ENCODE assay signal across 8 cellular contexts in the genomic region with DNA sequence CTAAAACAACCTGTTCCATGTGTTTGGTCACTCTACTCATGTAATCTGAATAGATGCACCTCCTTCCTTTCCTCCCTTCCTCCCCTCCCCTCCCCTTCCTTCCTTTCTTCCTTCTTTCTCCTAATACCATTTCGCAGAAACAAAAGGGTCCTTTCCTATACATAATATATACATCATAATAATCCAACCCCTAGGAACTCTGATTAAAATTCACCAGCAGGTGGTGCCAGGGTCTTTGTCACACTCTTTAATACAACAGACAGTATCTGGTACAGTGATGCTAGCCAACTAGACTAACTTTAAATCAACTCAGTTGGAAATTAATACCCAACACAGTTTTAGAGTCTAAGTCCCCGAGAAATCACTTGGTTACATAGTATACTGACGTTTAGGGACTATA. TPM values are rescaled to one million over a fixed set of nuclear protein-coding genes. Genes with fewer than 3 reads are reported as not detected.
DNase-seq lines count a peak whose midpoint lies in the region; ATAC-seq, FAIRE-seq and TF ChIP-seq lines count a peak whose summit lies in the region.

No MANE protein-coding gene starts in this region.

- no peak overlapping the region for H3K9ac ChIP-seq in SK-N-MC (ENCODE audit: insufficient read length)
- no peak overlapping the region for H3K9ac ChIP-seq in K562 (ENCODE audit: insufficient read depth in 1 of 2, low read depth in 2 of 2, low read length in 2 of 2)
- no peak overlapping the region for H3K9ac ChIP-seq in kidney (ENCODE audit: low read length in 2 of 2)

- TF ChIP-seq CTCF in K562 (IDR thresholded peaks at IDR 0.05 in 2 of 3, conservative IDR thresholded peaks at IDR 0.05 in 1 of 3; ENCODE audit: insufficient read depth in 2 of 3, low read depth in 1 of 3, low read length in 3 of 3) (peak; percentile 4 to 59 (median 37); a peak in 4 of 6 replicates), kidney (IDR thresholded peaks at IDR 0.05; ENCODE audit: borderline replicate concordance, extremely low read depth, insufficient read depth) (peak; percentile 18)

- peak; percentile 79 for ATAC-seq in K562

- CTCF ChIA-PET in K562 (lab: Yijun Ruan, JAX; ENCODE audit: low intra/inter-chr PET ratio) = interaction anchor here (0.6 to 2.2 kb wide), 2 partner anchors 219 to 636 kb away, joined by 5 to 8 read pairs; no protein-coding TSS in a partner anchor

- no peak overlapping the region for H2AFZ ChIP-seq in K562 (ENCODE audit: low read depth, low read length)

- FAIRE-seq in K562 (lab: Jason Lieb, UNC) (no peak), kidney (lab: Jason Lieb, UNC) (no peak)

- H3K27ac ChIP-seq in SK-N-MC (no peak overlapping the region), K562 (ENCODE audit: extremely low read depth, low read depth, low read length) (no peak overlapping the region), kidney (ENCODE audit: low read depth in 2 of 2, low read length in 2 of 2) (no peak overlapping the region)

- H3K4me1 ChIP-seq in K562 (replicated peaks in 1 of 2; ENCODE audit: control insufficient read depth in 2 of 2, insufficient read depth in 2 of 2, low read length in 2 of 2) (no peaks in the 10 kb centered on the region), kidney (ENCODE audit: control insufficient read depth in 1 of 2, insufficient read depth in 1 of 2, low read depth in 1 of 2, low read length in 2 of 2) (no peaks in the 10 kb centered on the region)

- BruUV-seq in K562 (replicated peaks; lab: Mats Ljungman, UMichigan) = no TSS peak

- no peak for TF ChIP-seq EP300 in K562 (IDR thresholded peaks at IDR 0.05; ENCODE audit: low read length)

- H3K36me3 ChIP-seq in SK-N-MC (ENCODE audit: insufficient read depth, low read length) (peaks cover 35% of the 10 kb centered on the region), K562 (ENCODE audit: control insufficient read depth, insufficient read depth, low read length) (peaks cover 77% of the 10 kb centered on the region; the same call in 2 of the 3 replicates), kidney (ENCODE audit: control insufficient read depth in 1 of 2, insufficient read depth in 2 of 2, low read length in 2 of 2) (peaks cover 15 to 37% of the 10 kb centered on the region in 2 donors)

- TF ChIP-seq RAD21 in K562 (CRISPR knock-in tag; conservative IDR thresholded peaks at IDR 0.05 in 1 of 2, IDR thresholded peaks at IDR 0.05 in 1 of 2) = peak; percentile 61 to 63

- no peaks in the 10 kb centered on the region for H3K9me3 ChIP-seq in SK-N-MC (ENCODE audit: low read depth, low read length)
- no peaks in the 10 kb centered on the region for H3K9me3 ChIP-seq in K562 (replicated peaks; ENCODE audit: control insufficient read depth, insufficient read depth, low read depth, low read length)
- H3K9me3 ChIP-seq in kidney (ENCODE audit: control insufficient read depth in 1 of 2, low read length in 2 of 2) = no peaks in the 10 kb centered on the region

- H3K4me2 ChIP-seq in K562 (ENCODE audit: insufficient read depth, low read length) = no peak overlapping the region

- no peak for TF ChIP-seq POLR2A in K562 (conservative IDR thresholded peaks at IDR 0.05)

- WGBS in K562 (ENCODE audit: insufficient coverage, low coverage, missing lambda C conversion rate) = 67% methylated on average over 3 of the region's 3 CpGs

- no peaks in the 10 kb centered on the region for H3K79me2 ChIP-seq in K562 (ENCODE audit: control insufficient read depth, insufficient read depth, low read length)

- peak; percentile 71 for DNase-seq in activated effector memory CD4-positive, alpha-beta T cell treated with anti-CD3 and anti-CD28 coated beads, Interleukin-2, amount 50 U/mL, for 16 hours
- DNase-seq in activated effector memory CD4-positive, alpha-beta T cell treated with Interleukin-2 at 50 U/mL for 16 hours = no peak
- peak; percentile 37 for DNase-seq in LoVo (ENCODE audit: low spot score)
- peak; percentile 28 for DNase-seq in SK-N-MC (ENCODE audit: low read depth, low spot score)
- DNase-seq in K562 (ENCODE audit: extremely low read depth in 1 of 4, low spot score in 3 of 4) = peak; percentile 8 to 48 (median 16)
- DNase-seq in kidney = no peak
- DNase-seq in stimulated activated CD8-positive, alpha-beta memory T cell treated with anti-CD3 and anti-CD28 coated beads, Interleukin-12 subunit alpha, Interleukin-12 subunit beta, amount 100 ng/mL, for 1 hour (ENCODE audit: low read depth) = peak; percentile 27
- no peak for DNase-seq in posterior vena cava (ENCODE audit: low spot score)

- no peak overlapping the region for H3K4me3 ChIP-seq in SK-N-MC
- H3K4me3 ChIP-seq in K562 = no peak overlapping the region
- no peak overlapping the region for H3K4me3 ChIP-seq in kidney (ENCODE audit: low read length in 2 of 2)

- no peaks in the 10 kb centered on the region for H4K20me1 ChIP-seq in K562 (replicated peaks; ENCODE audit: control insufficient read depth, insufficient read depth, low read length)

- in situ Hi-C loops in K562 (cut with MboI) = loop anchor here (25.0 kb wide), 1 partner anchor 218 kb away; no protein-coding TSS in a partner anchor

- POLR2A ChIA-PET in K562 (lab: Yijun Ruan, JAX) = interaction anchor here (0.6 to 2.4 kb wide), 5 partner anchors 9 to 293 kb away, joined by 3 to 9 read pairs (median 3); no protein-coding TSS in a partner anchor

- no peaks in the 10 kb centered on the region for H3K9me1 ChIP-seq in K562 (ENCODE audit: control insufficient read depth, insufficient read depth, low read length)

- no peaks in the 10 kb centered on the region for H3K27me3 ChIP-seq in K562 (ENCODE audit: control insufficient read depth in 2 of 2, insufficient read depth in 2 of 2, low read length in 2 of 2)

- intact Hi-C loops in K562 (cut with micrococcal nuclease) (loop anchor here (1.0 kb wide), 1 partner anchor 219 kb away; no protein-coding TSS in a partner anchor), kidney (cut with DNase I) (no loop called here), posterior vena cava (cut with DNase I) (loop anchor here in 1 of 2 donors (10.0 kb wide), 1 partner anchor 216 kb away; no protein-coding TSS in a partner anchor)

TF ChIP-seq in K562, 482 proteins besides CTCF, POLR2A, EP300 and RAD21 (continues in another document):
- TF ChIP-seq RUNX1 (IDR thresholded peaks at IDR 0.05; ENCODE audit: low read depth) (no peak), ZFP36 (IDR thresholded peaks at IDR 0.05; ENCODE audit: low read depth, low read length, partially characterized antibody) (no peak), SMC3 (conservative IDR thresholded peaks at IDR 0.05; ENCODE audit: insufficient read depth, low read depth, low read length) (no peak), ZBTB17 (CRISPR knock-in tag; IDR thresholded peaks at IDR 0.05) (no peak), SMARCE1 (IDR thresholded peaks at IDR 0.05) (no peak), ZFPM2 (CRISPR knock-in tag; IDR thresholded peaks at IDR 0.05) (no peak), NCOA2 (IDR thresholded peaks at IDR 0.05; ENCODE audit: partially characterized antibody in 2 of 2) (no peak)
- TF ChIP-seq, protein P1, sequence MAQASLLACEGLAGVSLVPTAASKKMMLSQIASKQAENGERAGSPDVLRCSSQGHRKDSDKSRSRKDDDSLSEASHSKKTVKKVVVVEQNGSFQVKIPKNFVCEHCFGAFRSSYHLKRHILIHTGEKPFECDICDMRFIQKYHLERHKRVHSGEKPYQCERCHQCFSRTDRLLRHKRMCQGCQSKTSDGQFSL (CRISPR knock-in tag; IDR thresholded peaks at IDR 0.05) = no peak
- TF ChIP-seq, protein P1 (tag; IDR thresholded peaks at IDR 0.05) = no peak
- TF ChIP-seq, protein P2, sequence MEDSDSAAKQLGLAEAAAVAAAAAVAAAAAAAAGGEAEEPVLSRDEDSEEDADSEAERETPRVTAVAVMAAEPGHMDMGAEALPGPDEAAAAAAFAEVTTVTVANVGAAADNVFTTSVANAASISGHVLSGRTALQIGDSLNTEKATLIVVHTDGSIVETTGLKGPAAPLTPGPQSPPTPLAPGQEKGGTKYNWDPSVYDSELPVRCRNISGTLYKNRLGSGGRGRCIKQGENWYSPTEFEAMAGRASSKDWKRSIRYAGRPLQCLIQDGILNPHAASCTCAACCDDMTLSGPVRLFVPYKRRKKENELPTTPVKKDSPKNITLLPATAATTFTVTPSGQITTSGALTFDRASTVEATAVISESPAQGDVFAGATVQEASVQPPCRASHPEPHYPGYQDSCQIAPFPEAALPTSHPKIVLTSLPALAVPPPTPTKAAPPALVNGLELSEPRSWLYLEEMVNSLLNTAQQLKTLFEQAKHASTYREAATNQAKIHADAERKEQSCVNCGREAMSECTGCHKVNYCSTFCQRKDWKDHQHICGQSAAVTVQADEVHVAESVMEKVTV (CRISPR knock-in tag; IDR thresholded peaks at IDR 0.05) = peak; percentile 48; the same call in 1 of the 2 replicates

RNA-seq across cellular contexts. Expression of a gene that starts 41.8 kb away (rescaled TPM):
- 34.0 and 115 TPM in 2 replicates for total RNA-seq in K562 (2011; cell fraction: chromatin; rRNA removed; ENCODE audit: low replicate concordance)
- total RNA-seq in K562 (2011; cell fraction: nucleolus; rRNA removed) = 12.7 and 17.1 TPM in 2 replicates
- total RNA-seq in K562 (2011; cell fraction: nucleoplasm; rRNA removed) = 35.8 and 53.4 TPM in 2 replicates
- total RNA-seq in K562 (2014; rRNA removed) (5.8 and 8.5 TPM in 2 replicates), K562 (2014; rRNA removed; fragmentation: Illumina TruSeq; extraction: Trizol) (14.7 and 16.0 TPM in 2 replicates), K562 (2015; rRNA removed; fragmentation: Illumina TruSeq; extraction: Trizol) (7.4 and 8.6 TPM in 2 replicates), K562 (2021) (12.4 and 14.9 TPM in 2 replicates), kidney (53.4 TPM), posterior vena cava (10 to 100 TPM; 39.6 to 64.4 TPM)
- polyA plus RNA-seq in K562 (2011; rRNA removed) (19.2 and 23.0 TPM in 2 replicates), K562 (2014; fragmentation: Illumina TruSeq; extraction: Trizol) (7.4 and 8.6 TPM in 2 replicates), K562 (2014; fragmentation: Nextera tagmentation; extraction: Ambion mirVana) (1 to 10 TPM; 3.3 to 4.2 TPM), K562 (2014; rRNA removed) (8.6 and 12.5 TPM in 2 replicates), kidney (ENCODE audit: insufficient read depth, low read depth, low replicate concordance) (8.4 TPM)
- polyA plus RNA-seq in K562 (2011; cell fraction: cytosol; rRNA removed) = 3.2 and 10.2 TPM in 2 replicates
- polyA plus RNA-seq in K562 (2011; cell fraction: nucleus; rRNA removed) = 32.5 and 69.6 TPM in 2 replicates
- polyA plus RNA-seq in K562 (2012) = 6.4 and 11.6 TPM in 2 replicates
- polyA minus RNA-seq in K562 (2011; rRNA and poly(A)+ RNA removed) = 25.3 and 39.7 TPM in 2 replicates
- 5.0 and 8.5 TPM in 2 replicates for polyA minus RNA-seq in K562 (2011; cell fraction: cytosol; rRNA and poly(A)+ RNA removed)
- polyA minus RNA-seq in K562 (2011; cell fraction: nucleus; rRNA and poly(A)+ RNA removed) = 15.9 and 42.7 TPM in 2 replicates

Comparison
In these comparisons a context has a peak if more than half of its experiments do, and no peak if none do; other contexts are left out.
1. DNase-seq: peak in activated effector memory CD4-positive, alpha-beta T cell treated with anti-CD3 and anti-CD28 coated beads, Interleukin-2, amount 50 U/mL, for 16 hours (single experiment), LoVo (single experiment), SK-N-MC (single experiment), K562 (4 of 4) and stimulated activated CD8-positive, alpha-beta memory T cell treated with anti-CD3 and anti-CD28 coated beads, Interleukin-12 subunit alpha, Interleukin-12 subunit beta, amount 100 ng/mL, for 1 hour (single experiment); none in activated effector memory CD4-positive, alpha-beta T cell treated with Interleukin-2 at 50 U/mL for 16 hours (single experiment), kidney (single experiment) and posterior vena cava (single experiment).